ENCODE assay signal across 8 cellular contexts in genomic region chr1:245155186-245156040, GRCh38. TPM values are rescaled to one million over a fixed set of nuclear protein-coding genes. Genes with fewer than 3 reads are reported as not detected.
DNase-seq lines count a peak whose midpoint lies in the region; ATAC-seq and TF ChIP-seq lines count a peak whose summit lies in the region.

No MANE protein-coding gene starts in this region.

- H3K4me1 ChIP-seq in Peyer's patch (peaks cover 3 to 40% (median 20%) of the 10 kb centered on the region in 4 donors), colonic mucosa (peaks cover 22% of the 10 kb centered on the region), urinary bladder (ENCODE audit: insufficient read depth) (no peaks in the 10 kb centered on the region)

- H3K4me3 ChIP-seq in GM12865 (ENCODE audit: low read depth, low read length), result peak overlapping the region; percentile 47
- H3K4me3 ChIP-seq in Peyer's patch, result peak overlapping the region; percentile 33 to 67 (median 58)
- peak overlapping the region; percentile 41 for H3K4me3 ChIP-seq in colonic mucosa
- peak overlapping the region; percentile 67 for H3K4me3 ChIP-seq in urinary bladder (ENCODE audit: low read depth, low read length)

- DNase-seq in AG08395 (ENCODE audit: low spot score), result peak; percentile 26
- DNase-seq in GM12865 (ENCODE audit: low read depth), result no peak
- no peak for DNase-seq in Peyer's patch
- no peak for DNase-seq in colonic mucosa
- DNase-seq in lung microvascular endothelial cell (ENCODE audit: low read depth in 2 of 2), result peak; percentile 36 to 46

- WGBS in urinary bladder, result under 1% methylated on average over 59 of the region's 59 CpGs

- no peaks in the 10 kb centered on the region for H3K9me3 ChIP-seq in Peyer's patch
- H3K9me3 ChIP-seq in colonic mucosa, result no peaks in the 10 kb centered on the region

- H3K9ac ChIP-seq in colonic mucosa (ENCODE audit: low read depth in 2 of 2, low read length in 2 of 2), result no peak overlapping the region

- H3K36me3 ChIP-seq in Peyer's patch (no peaks in the 10 kb centered on the region), colonic mucosa (no peaks in the 10 kb centered on the region), urinary bladder (ENCODE audit: insufficient read depth) (no peaks in the 10 kb centered on the region)

- H3K27ac ChIP-seq in Peyer's patch (no peak overlapping the region), colonic mucosa (no peak overlapping the region), urinary bladder (ENCODE audit: low read depth) (no peak overlapping the region)

- TF ChIP-seq CTCF in GM12865 (IDR thresholded peaks at IDR 0.05; ENCODE audit: insufficient read depth, low read depth, low read length, missing control alignments) (no peak), Peyer's patch (IDR thresholded peaks at IDR 0.05) (no peak), colonic mucosa (IDR thresholded peaks at IDR 0.05) (no peak)

- intact Hi-C loops in colonic mucosa (cut with DNase I), result loop anchor here (5.0 to 10.0 kb wide), 4 partner anchors 122 to 1339 kb away; no protein-coding TSS in a partner anchor

- H3K27me3 ChIP-seq in Peyer's patch, result no peaks in the 10 kb centered on the region
- H3K27me3 ChIP-seq in colonic mucosa, result peaks cover 54% of the 10 kb centered on the region

- TF ChIP-seq POLR2A in Peyer's patch (IDR thresholded peaks at IDR 0.05), result no peak

- ATAC-seq in HG03039 (IDR thresholded peaks at IDR 0.05; ENCODE audit: unreplicated experiment) (no peak), GM21529 (IDR thresholded peaks at IDR 0.05; ENCODE audit: unreplicated experiment) (no peak)

RNA-seq across cellular contexts. Expression of gene KIF26B, which starts 0.6 kb away (rescaled TPM):
- total RNA-seq in Peyer's patch (1 to 10 TPM in 2 of 4 donors, under 1 TPM in 2; 0.70 to 1.6 (median 1.1) TPM), colonic mucosa (under 1 TPM; 0.30 to 0.35 TPM), lung microvascular endothelial cell (1.1 and 1.4 TPM in 2 replicates), urinary bladder (12.2 TPM)
- 0.62 TPM for polyA plus RNA-seq in urinary bladder

Comparison
In these comparisons a context has a peak if more than half of its experiments do, and no peak if none do; other contexts are left out.
1. DNase-seq: peak in AG08395 (single experiment) and lung microvascular endothelial cell (2 of 2); none in GM12865 (single experiment), Peyer's patch (0 of 3) and colonic mucosa (single experiment).
2. Peak in every context shown above with its lines, with median percentiles within 50 percentile points of each other: H3K4me3 ChIP-seq.